Comparison of ENCODE assay signal across 9 cellular contexts in the genomic region with DNA sequence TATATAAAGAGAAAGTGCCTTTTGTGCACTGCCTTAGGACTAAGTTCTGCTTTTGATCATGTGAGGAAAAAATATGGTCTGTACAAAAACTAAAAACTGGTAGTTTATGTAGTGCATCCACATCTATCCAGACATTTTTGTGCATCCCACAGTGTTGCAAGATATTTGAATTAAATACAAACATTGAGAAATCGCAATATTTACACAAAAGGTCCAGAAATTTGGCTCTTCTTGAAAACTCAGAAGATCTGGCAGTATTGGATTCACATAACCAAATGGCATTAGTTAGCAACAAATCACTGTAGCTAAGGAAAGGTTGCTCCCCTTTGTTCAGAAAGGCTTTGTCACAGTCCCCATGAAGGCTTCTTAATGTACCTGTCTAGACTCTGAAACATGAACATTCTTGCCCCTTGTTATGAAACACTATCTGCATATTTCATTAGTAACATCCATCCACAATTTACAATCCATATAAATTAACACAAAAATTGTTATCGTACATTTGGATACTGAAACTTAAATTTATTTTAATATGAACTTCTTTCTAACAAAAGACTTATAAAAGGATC. TPM values are rescaled to one million over a fixed set of nuclear protein-coding genes. Genes with fewer than 3 reads are reported as not detected.
A peak's percentile ranks its signal among the peaks of the same experiment; 100 is the strongest.
DNase-seq lines count a peak whose midpoint lies in the region; ATAC-seq and TF ChIP-seq lines count a peak whose summit lies in the region.
"Had no signal": no experiment of that assay in that cellular context is flagged by ENCODE, and none has a peak within 500 bp of the region (broad histone marks: within the 10 kb centered on the region; RNA-seq: fewer than 3 reads in every experiment).

No MANE protein-coding gene starts in this region.

- H3K36me3 Mint-ChIP-seq in activated CD4-positive, alpha-beta T cell treated with anti-CD3 and anti-CD28 coated beads for 36 hours (ENCODE audit: low read depth) = peaks cover 42% of the 10 kb centered on the region
- peaks cover 12% of the 10 kb centered on the region for H3K36me3 Mint-ChIP-seq in T-helper 17 cell (ENCODE audit: low read depth)

- H3K4me3 Mint-ChIP-seq in activated CD4-positive, alpha-beta T cell treated with anti-CD3 and anti-CD28 coated beads for 36 hours = peak overlapping the region; percentile 92
- H3K4me3 Mint-ChIP-seq in T-helper 17 cell = peak overlapping the region; percentile 98

- H3K4me1 ChIP-seq in psoas muscle (peaks cover 52% of the 10 kb centered on the region), suprapubic skin (peaks cover 42% of the 10 kb centered on the region)

- no peaks in the 10 kb centered on the region for H3K27me3 ChIP-seq in psoas muscle (ENCODE audit: insufficient read depth in 3 of 3, low read length in 2 of 3)
- H3K27me3 ChIP-seq in suprapubic skin = no peaks in the 10 kb centered on the region

- no peak for ATAC-seq in activated CD4-positive, alpha-beta T cell treated with anti-CD3 and anti-CD28 coated beads for 36 hours
- ATAC-seq in T-helper 17 cell = no peak
- ATAC-seq in psoas muscle = no peak
- no peak for ATAC-seq in GM21381 (IDR thresholded peaks at IDR 0.05; ENCODE audit: unreplicated experiment)

- H3K9me3 ChIP-seq in T-helper 17 cell (ENCODE audit: control insufficient read depth, low read length, poor library complexity, severe bottlenecking) (no peaks in the 10 kb centered on the region), psoas muscle (no peaks in the 10 kb centered on the region), suprapubic skin (no peaks in the 10 kb centered on the region)

- 84 to 93% (median 91%) methylated on average over 2 of the region's 2 CpGs for WGBS in psoas muscle, 3 donors
- 74% methylated on average over 2 of the region's 2 CpGs for WGBS in suprapubic skin

- H3K27ac ChIP-seq in psoas muscle (peak overlapping the region; percentile 97), suprapubic skin (no peak overlapping the region)

- H3K4me3 ChIP-seq in psoas muscle = peak overlapping the region; percentile 79
- H3K4me3 ChIP-seq in suprapubic skin = no peak overlapping the region

- TF ChIP-seq EP300 in suprapubic skin (IDR thresholded peaks at IDR 0.05) = no peak

- peaks cover 7% of the 10 kb centered on the region for H3K27me3 Mint-ChIP-seq in activated CD4-positive, alpha-beta T cell treated with anti-CD3 and anti-CD28 coated beads for 36 hours
- peaks cover 12% of the 10 kb centered on the region for H3K27me3 Mint-ChIP-seq in T-helper 17 cell

- no peaks in the 10 kb centered on the region for H3K9me3 Mint-ChIP-seq in activated CD4-positive, alpha-beta T cell treated with anti-CD3 and anti-CD28 coated beads for 36 hours (ENCODE audit: low read depth)

- DNase-seq in activated CD4-positive, alpha-beta T cell treated with anti-CD3 and anti-CD28 coated beads for 36 hours = no peak
- no peak for DNase-seq in activated CD4-positive, alpha-beta T cell treated with anti-CD3 and anti-CD28 coated beads for 1 hour
- DNase-seq in T-helper 17 cell = no peak
- peak; percentile 78 for DNase-seq in fibroblast of peridontal ligament (ENCODE audit: extremely low read depth)
- no peak for DNase-seq in psoas muscle
- DNase-seq in activated gamma-delta T cell treated with Interleukin-2 at 50 U/mL for 16 hours = no peak
- DNase-seq in suprapubic skin (ENCODE audit: low spot score in 2 of 2) = no peak
- DNase-seq: NCI-H524 treated with DMSO at 0.1 percent for 48 hours had no signal

- no peak overlapping the region for H3K27ac Mint-ChIP-seq in activated CD4-positive, alpha-beta T cell treated with anti-CD3 and anti-CD28 coated beads for 36 hours
- peak overlapping the region; percentile 100 for H3K27ac Mint-ChIP-seq in T-helper 17 cell

- H3K4me1 Mint-ChIP-seq in activated CD4-positive, alpha-beta T cell treated with anti-CD3 and anti-CD28 coated beads for 36 hours = peaks cover 48% of the 10 kb centered on the region
- peaks cover 35% of the 10 kb centered on the region for H3K4me1 Mint-ChIP-seq in T-helper 17 cell

- POLR2A ChIA-PET in activated CD4-positive, alpha-beta T cell treated with anti-CD3 and anti-CD28 coated beads for 36 hours (lab: Charles Lee) = interaction anchor here (1.1 kb wide), 1 partner anchor 8 kb away, joined by 3 read pairs; no protein-coding TSS in a partner anchor

- no peak for TF ChIP-seq CTCF in psoas muscle (IDR thresholded peaks at IDR 0.05)
- no peak for TF ChIP-seq CTCF in suprapubic skin (IDR thresholded peaks at IDR 0.05)

- no peak for TF ChIP-seq POLR2A in suprapubic skin (IDR thresholded peaks at IDR 0.05)

- intact Hi-C loops in activated CD4-positive, alpha-beta T cell treated with anti-CD3 and anti-CD28 coated beads for 36 hours (cut with DNase I, micrococcal nuclease) = loop anchor here (5.0 to 10.0 kb wide), 2 partner anchors 1051 to 1563 kb away; a partner anchor contains a TSS
- intact Hi-C loops in psoas muscle (cut with DNase I) = no loop called here

- H3K36me3 ChIP-seq in psoas muscle (ENCODE audit: insufficient read depth in 1 of 2, low read depth in 1 of 2) (peaks cover 2 to 47% of the 10 kb centered on the region in 2 donors), suprapubic skin (peaks cover 17% of the 10 kb centered on the region)

- CTCF ChIA-PET in activated CD4-positive, alpha-beta T cell treated with anti-CD3 and anti-CD28 coated beads for 36 hours (lab: Charles Lee) = interaction anchor here (1.1 to 2.5 kb wide), 3 partner anchors 13 to 1653 kb away, joined by 3 to 17 read pairs (median 4); no protein-coding TSS in a partner anchor

RNA-seq across cellular contexts. Expression of a gene that starts 2.2 kb away (rescaled TPM):
- 100 to 1,000 TPM in 1 of 2 experiments, 10 to 100 TPM in 1; 94.7 to 136 TPM for total RNA-seq in activated CD4-positive, alpha-beta T cell treated with anti-CD3 and anti-CD28 coated beads for 36 hours
- 10 to 100 TPM; 61.7 to 66.9 TPM for total RNA-seq in T-helper 17 cell
- total RNA-seq in psoas muscle = 100 to 1,000 TPM; 161 to 196 (median 166) TPM
- polyA plus RNA-seq in psoas muscle = 100 to 1,000 TPM; 126 to 205 (median 144) TPM
- 100 to 1,000 TPM in 1 of 4 donors, 10 to 100 TPM in 3; 46.9 to 102 (median 81.5) TPM for total RNA-seq in suprapubic skin

Comparison
In these comparisons a context has a peak if more than half of its experiments do, and no peak if none do; other contexts are left out.
1. intact Hi-C loops: an anchor here in activated CD4-positive, alpha-beta T cell treated with anti-CD3 and anti-CD28 coated beads for 36 hours (5.0 to 10.0 kb wide); none called in psoas muscle.